8 cellular contexts compared by ENCODE assay signal in the genomic region with DNA sequence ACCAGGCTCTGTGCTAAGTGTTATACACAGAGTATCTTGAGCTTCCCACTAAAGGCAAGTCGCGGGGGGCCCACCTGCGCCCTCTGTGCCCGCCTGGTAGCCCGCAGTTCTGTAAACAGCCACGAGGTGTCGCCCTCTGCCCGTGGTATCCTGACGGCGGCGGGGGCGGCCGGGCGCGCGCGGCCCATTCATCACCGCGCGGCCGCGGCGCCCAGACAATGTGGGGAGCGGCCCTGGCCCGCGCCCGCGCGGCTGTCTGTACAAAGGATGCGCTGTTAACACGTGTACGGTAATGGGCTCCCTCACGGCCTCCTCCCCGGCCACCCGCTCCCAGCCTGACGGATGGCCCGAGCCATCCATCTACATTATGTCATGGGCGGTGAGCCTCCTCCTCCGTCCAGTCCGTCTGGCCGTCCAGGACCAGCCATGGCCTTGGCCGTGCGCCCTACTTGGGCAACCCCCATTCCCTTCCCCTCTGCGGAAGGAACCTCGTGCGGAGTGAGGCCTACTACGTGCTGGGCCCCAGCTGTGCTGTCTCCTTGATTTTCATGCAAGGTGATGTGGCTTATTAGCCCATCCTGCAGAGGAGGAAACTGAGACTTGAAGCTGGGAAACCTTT.
DNase-seq lines count a peak whose midpoint lies in the region; ATAC-seq, FAIRE-seq and TF ChIP-seq lines count a peak whose summit lies in the region.

No MANE protein-coding gene starts in this region.

- H3K27me3 ChIP-seq in H9 (ENCODE audit: insufficient read depth, low read length), result no peaks in the 10 kb centered on the region
- no peaks in the 10 kb centered on the region for H3K27me3 ChIP-seq in SK-N-SH (ENCODE audit: insufficient read depth)
- H3K27me3 ChIP-seq in K562 (ENCODE audit: control insufficient read depth in 2 of 2, insufficient read depth in 2 of 2, low read length in 2 of 2), result no peaks in the 10 kb centered on the region

- FAIRE-seq in K562 (lab: Jason Lieb, UNC), result no peak

- H3K9me1 ChIP-seq in K562 (ENCODE audit: control insufficient read depth, insufficient read depth, low read length), result no peaks in the 10 kb centered on the region

- H3K9ac ChIP-seq in H9 (ENCODE audit: extremely low read depth, insufficient read length, low read length), result no peak overlapping the region
- no peak overlapping the region for H3K9ac ChIP-seq in SK-N-SH
- no peak overlapping the region for H3K9ac ChIP-seq in K562 (ENCODE audit: insufficient read depth in 1 of 2, low read depth in 2 of 2, low read length in 2 of 2)

- no peak overlapping the region for H2BK15ac ChIP-seq in H9 (ENCODE audit: low read depth, low read length)

- CTCF ChIA-PET in SK-N-SH (lab: Yijun Ruan, JAX), result interaction anchor here (0.6 to 1.6 kb wide), 66 partner anchors 8 to 1160 kb away, joined by 3 to 11 read pairs (median 3); no protein-coding TSS in a partner anchor
- CTCF ChIA-PET in K562 (lab: Yijun Ruan, JAX; ENCODE audit: low intra/inter-chr PET ratio), result interaction anchor here (0.7 to 0.8 kb wide), 2 partner anchors 364 to 1048 kb away, joined by 3 read pairs; no protein-coding TSS in a partner anchor

- ATAC-seq in K562 (peak; percentile 89), HG03378 (IDR thresholded peaks at IDR 0.05; ENCODE audit: unreplicated experiment) (no peak)

- H4K20me1 ChIP-seq in H9 (ENCODE audit: control insufficient read depth, insufficient read depth, insufficient read length), result no peaks in the 10 kb centered on the region
- no peaks in the 10 kb centered on the region for H4K20me1 ChIP-seq in SK-N-SH (ENCODE audit: insufficient read depth)
- no peaks in the 10 kb centered on the region for H4K20me1 ChIP-seq in K562 (replicated peaks; ENCODE audit: control insufficient read depth, insufficient read depth, low read length)

- peak overlapping the region in 1 of 2 experiments; percentile 46; a peak in 2 of 5 replicates for H3K4me3 Mint-ChIP-seq in H9

- intact Hi-C loops in K562 (cut with micrococcal nuclease), result loop anchor here (5.0 to 10.0 kb wide), 3 partner anchors 66 to 1048 kb away; a partner anchor contains a TSS

- H3K27ac ChIP-seq in H9 (ENCODE audit: insufficient read length, low read depth, low read length), result no peak overlapping the region
- no peak overlapping the region for H3K27ac ChIP-seq in SK-N-SH (ENCODE audit: low read depth in 2 of 2, low read length in 1 of 2)
- no peak overlapping the region for H3K27ac ChIP-seq in K562 (ENCODE audit: extremely low read depth, low read depth, low read length)

- whole genome bisulfite sequencing in H9 (ENCODE audit: extremely low coverage, insufficient read length, low lambda C conversion rate), result no CpG with 5 or more reads among the region's 47 CpGs
- WGBS in SK-N-SH (ENCODE audit: low lambda C conversion rate), result 23% methylated on average over 36 of the region's 47 CpGs
- WGBS in K562 (ENCODE audit: insufficient coverage, low coverage, missing lambda C conversion rate), result 23% methylated on average over 19 of the region's 47 CpGs

- no peak for TF ChIP-seq POLR2A in K562 (conservative IDR thresholded peaks at IDR 0.05)

- H3K79me1 ChIP-seq in H9 (ENCODE audit: insufficient read depth, low read depth, low read length, poor library complexity, severe bottlenecking), result no peaks in the 10 kb centered on the region

- no peak overlapping the region for H4K91ac ChIP-seq in H9 (ENCODE audit: insufficient read length, low read depth, low read length)

- no peak overlapping the region for H2BK5ac ChIP-seq in H9 (ENCODE audit: insufficient read length, low read length)

- H3K56ac ChIP-seq in H9 (ENCODE audit: insufficient read length, low read depth, low read length), result no peak overlapping the region

- in situ Hi-C loops in K562 (cut with MboI), result loop anchor here (25.0 kb wide), 2 partner anchors 1056 to 1256 kb away; a partner anchor contains a TSS

- H3K4me2 ChIP-seq in H9 (ENCODE audit: insufficient read depth, insufficient read length, low read length) (peak overlapping the region; percentile 4), SK-N-SH (peak overlapping the region; percentile 28; the same call in 1 of the 2 replicates), K562 (ENCODE audit: insufficient read depth, low read length) (0 out of 2 replicates have a peak overlapping the region, but pooled peaks have one; percentile 21)

- TF ChIP-seq CTCF in H9 (conservative IDR thresholded peaks at IDR 0.05), result peak; percentile 95
- TF ChIP-seq CTCF in SK-N-SH (IDR thresholded peaks at IDR 0.05), result peak; percentile 94
- TF ChIP-seq CTCF in K562 (IDR thresholded peaks at IDR 0.05 in 2 of 3, conservative IDR thresholded peaks at IDR 0.05 in 1 of 3; ENCODE audit: insufficient read depth in 2 of 3, low read depth in 1 of 3, low read length in 3 of 3), result peak; percentile 63 to 82 (median 66)

- peaks cover 8 to 12% of the 10 kb centered on the region in 2 experiments for H3K9me3 Mint-ChIP-seq in H9

- H3K18ac ChIP-seq in H9 (ENCODE audit: insufficient read length, low read depth, low read length), result no peak overlapping the region

- no TSS peak for BruUV-seq in K562 (replicated peaks; lab: Mats Ljungman, UMichigan)

- peak; percentile 81 for DNase-seq in AG08395 (ENCODE audit: low spot score)
- DNase-seq in H9, result peak; percentile 72
- DNase-seq in SK-N-SH, result peak; percentile 88
- DNase-seq in K562 (ENCODE audit: extremely low read depth in 1 of 4, low spot score in 3 of 4), result peak; percentile 57 to 82 (median 76)
- peak; percentile 89 for DNase-seq in iPS-NIHi7 (ENCODE audit: extremely low spot score)
- peak; percentile 8 to 48 (median 31) for DNase-seq in stimulated activated CD4-positive, alpha-beta T cell treated with anti-CD3 and anti-CD28 coated beads, Interleukin-12 subunit alpha, Interleukin-12 subunit beta, amount 100 ng/mL, for 48 hours (ENCODE audit: low read depth in 2 of 3, low spot score in 1 of 3)
- no peak for DNase-seq in DMS53 treated with DMSO at 0.1 percent for 48 hours (lab: John Stamatoyannopoulos, UW; ENCODE audit: unreplicated experiment)

- H3K14ac ChIP-seq in H9 (ENCODE audit: insufficient read depth, low read length), result peak overlapping the region; percentile 6; the same call in 1 of the 2 replicates

- no peaks in the 10 kb centered on the region for H3K9me2 ChIP-seq in SK-N-SH

- POLR2A ChIA-PET in SK-N-SH (lab: Yijun Ruan, JAX), result no interaction called here
- POLR2A ChIA-PET in K562 (lab: Yijun Ruan, JAX), result no interaction called here

- H4K5ac ChIP-seq in H9 (ENCODE audit: insufficient read length, low read depth, low read length), result no peak overlapping the region

- H2BK120ac ChIP-seq in H9 (ENCODE audit: low read depth, low read length, poor library complexity, severe bottlenecking), result no peak overlapping the region

- peaks cover 11% of the 10 kb centered on the region; the same call in 1 of the 2 replicates for H3K4me1 ChIP-seq in H9 (ENCODE audit: insufficient read depth, low read length)
- no peaks in the 10 kb centered on the region; a peak in 1 of 4 replicates for H3K4me1 ChIP-seq in SK-N-SH (ENCODE audit: control insufficient read depth in 1 of 2, insufficient read depth in 2 of 2, low read depth in 1 of 2, low read length in 1 of 2)
- peaks cover 0 to 6% of the 10 kb centered on the region in 2 experiments; a peak in 2 of 5 replicates for H3K4me1 ChIP-seq in K562 (replicated peaks in 1 of 2; ENCODE audit: control insufficient read depth in 2 of 2, insufficient read depth in 2 of 2, low read length in 2 of 2)

- H3K36me3 ChIP-seq in SK-N-SH (replicated peaks in 1 of 2; ENCODE audit: control insufficient read depth in 1 of 2, insufficient read depth in 2 of 2, low read length in 1 of 2), result no peaks in the 10 kb centered on the region
- H3K36me3 ChIP-seq in K562 (ENCODE audit: control insufficient read depth, insufficient read depth, low read length), result no peaks in the 10 kb centered on the region

- TF ChIP-seq RAD21 in SK-N-SH (IDR thresholded peaks at IDR 0.05; ENCODE audit: low read length) (peak; percentile 80), K562 (CRISPR knock-in tag; conservative IDR thresholded peaks at IDR 0.05 in 1 of 2, IDR thresholded peaks at IDR 0.05 in 1 of 2) (peak; percentile 63 to 80)

- no peak overlapping the region for H2BK20ac ChIP-seq in H9 (ENCODE audit: low read depth, low read length, poor library complexity, severe bottlenecking)

- no peak for TF ChIP-seq EP300 in SK-N-SH (IDR thresholded peaks at IDR 0.05; ENCODE audit: borderline replicate concordance in 1 of 2, low read depth in 1 of 2, low read length in 1 of 2)
- no peak for TF ChIP-seq EP300 in K562 (IDR thresholded peaks at IDR 0.05; ENCODE audit: low read length)

- peaks cover 7 to 10% (median 9%) of the 10 kb centered on the region in 3 experiments for H3K36me3 Mint-ChIP-seq in H9 (ENCODE audit: insufficient read depth in 1 of 3, low read depth in 3 of 3)

- H2AK5ac ChIP-seq in H9 (ENCODE audit: insufficient read length, low read length), result no peak overlapping the region

- no peaks in the 10 kb centered on the region for H3K9me3 ChIP-seq in H9 (ENCODE audit: control insufficient read depth, low read depth, low read length)
- H3K9me3 ChIP-seq in SK-N-SH, result no peaks in the 10 kb centered on the region
- H3K9me3 ChIP-seq in K562 (replicated peaks; ENCODE audit: control insufficient read depth, insufficient read depth, low read depth, low read length), result 0 out of 2 replicates have a peak, but pooled peaks cover 2% of the 10 kb centered on the region

- peak overlapping the region; percentile 27 to 41; a peak in 3 of 4 replicates for H3K4me3 ChIP-seq in SK-N-SH (ENCODE audit: low read depth in 2 of 2, low read length in 1 of 2)
- no peak overlapping the region for H3K4me3 ChIP-seq in K562

- no peaks in the 10 kb centered on the region for H3F3A ChIP-seq in SK-N-SH (replicated peaks; ENCODE audit: insufficient read depth)

- peaks cover 3% of the 10 kb centered on the region for H3K27me3 Mint-ChIP-seq in H9 (ENCODE audit: low read depth)

- H3K23me2 ChIP-seq in H9 (ENCODE audit: insufficient read length, low read depth, low read length, poor library complexity, severe bottlenecking), result no peaks in the 10 kb centered on the region

- no peak overlapping the region for H2BK12ac ChIP-seq in H9 (ENCODE audit: insufficient read length, low read depth, low read length)

- H3K23ac ChIP-seq in H9 (ENCODE audit: insufficient read length, low read depth, low read length), result no peak overlapping the region

- H2AFZ ChIP-seq in H9 (ENCODE audit: low read length) (no peak overlapping the region), SK-N-SH (ENCODE audit: low read depth) (no peak overlapping the region), K562 (ENCODE audit: low read depth, low read length) (no peak overlapping the region)

- no peak overlapping the region; a peak in 1 of 7 replicates for H3K27ac Mint-ChIP-seq in H9

- peaks cover 27 to 29% of the 10 kb centered on the region in 2 experiments for H3K4me1 Mint-ChIP-seq in H9

- H3K79me2 ChIP-seq in H9 (ENCODE audit: insufficient read depth, low read length) (no peaks in the 10 kb centered on the region), SK-N-SH (ENCODE audit: insufficient read depth) (no peaks in the 10 kb centered on the region), K562 (ENCODE audit: control insufficient read depth, insufficient read depth, low read length) (no peaks in the 10 kb centered on the region)

- H4K8ac ChIP-seq in H9 (replicated peaks; ENCODE audit: insufficient read length, low read depth, low read length), result no peak overlapping the region

- H3K4ac ChIP-seq in H9 (ENCODE audit: low read depth, low read length), result no peak overlapping the region

- H3T11ph ChIP-seq in H9 (ENCODE audit: low read length), result no peak overlapping the region

TF ChIP-seq in K562, 482 proteins besides CTCF, POLR2A, EP300 and RAD21 (continues in another document):
- peak; percentile 48 for TF ChIP-seq MEIS2 (IDR thresholded peaks at IDR 0.05; ENCODE audit: partially characterized antibody)
